In the genomic region with DNA sequence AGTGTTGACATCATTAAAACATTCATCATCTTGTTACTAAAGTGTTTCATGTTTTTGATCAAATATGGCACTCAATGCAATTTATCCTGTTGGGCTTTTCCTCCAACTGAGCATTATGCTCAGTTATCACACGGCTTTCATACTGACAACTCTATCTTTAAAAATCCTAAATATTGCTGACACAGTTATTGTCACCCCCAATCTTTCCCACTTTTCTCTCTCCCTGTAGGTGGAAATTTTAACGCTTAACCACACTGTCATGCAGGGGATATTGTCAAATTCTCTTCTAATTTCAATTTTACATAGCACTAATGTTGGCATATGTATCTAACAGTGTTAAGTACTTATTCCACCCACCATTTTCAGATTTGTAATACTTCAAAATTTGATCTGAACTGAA, we compare ENCODE assay signal across 42 cellular contexts. TPM values are rescaled to one million over a fixed set of nuclear protein-coding genes. Genes with fewer than 3 reads are reported as not detected.
"Had no signal": no experiment of that assay in that cellular context is flagged by ENCODE, and none has a peak within 500 bp of the region (broad histone marks: within the 10 kb centered on the region; RNA-seq: fewer than 3 reads in every experiment).

No MANE protein-coding gene starts in this region.

- H3K9me3 Mint-ChIP-seq: activated CD4-positive, alpha-beta memory T cell treated with anti-CD3 and anti-CD28 coated beads, Interleukin-2, amount 10 ng/mL, durations not matched to agents 7 days and 5 days; activated CD4-positive, alpha-beta T cell treated with anti-CD3 and anti-CD28 coated beads, Interleukin-2, amount 10 ng/mL, durations not matched to agents 7 days and 5 days; activated naive CD4-positive, alpha-beta T cell treated with anti-CD3 and anti-CD28 coated beads for 36 hours; activated naive CD4-positive, alpha-beta T cell treated with anti-CD3 and anti-CD28 coated beads, Interleukin-2, amount 50 U/mL, for 72 hours; activated naive CD8-positive, alpha-beta T cell treated with anti-CD3 and anti-CD28 coated beads for 36 hours; activated T-cell treated with anti-CD3 and anti-CD28 coated beads, Interleukin-2, amount 50 U/mL, for 4 hours; activated T-cell treated with anti-CD3 and anti-CD28 coated beads, Interleukin-2, amount 50 U/mL, for 72 hours; activated T-helper 1 cell treated with anti-CD3 and anti-CD28 coated beads, Interleukin-12 subunit alpha, Interleukin-12 subunit beta, Interleukin-2, Interleukin-4 antibody, amounts not matched to agents 30 ng/mL and 10 ng/mL and 1 ng/mL, durations not matched to agents 14 hours and 24 hours and 36 hours; activated T-helper 17 cell treated with anti-CD3 and anti-CD28 coated beads, Interleukin-2, amount 50 U/mL, for 72 hours; T-helper 1 cell treated with Interleukin-12 subunit alpha and Interleukin-12 subunit beta and Interleukin-4 antibody, amounts not matched to agents 30 μg/mL and 1 μg/mL, for 36 hours; T-helper 2 cell treated with Interferon-gamma antibody and Interleukin-4, amounts not matched to agents 5 μg/mL and 100 μg/mL, for 36 hours; WTC11 had no signal

- H3K4me1 ChIP-seq: adrenal gland, body of pancreas, breast epithelium had no signal

- H3K9me3 ChIP-seq: adrenal gland, body of pancreas, breast epithelium had no signal

- FAIRE-seq: astrocyte had no signal

- H3K4me1 Mint-ChIP-seq: activated CD4-positive, alpha-beta T cell treated with anti-CD3 and anti-CD28 coated beads for 36 hours; activated naive CD8-positive, alpha-beta T cell treated with anti-CD3 and anti-CD28 coated beads for 36 hours; activated T-helper 17 cell treated with anti-CD3 and anti-CD28 coated beads, Interleukin-2, amount 50 U/mL, for 72 hours; WTC11 had no signal

- H3K27ac Mint-ChIP-seq: activated CD4-positive, alpha-beta memory T cell treated with anti-CD3 and anti-CD28 coated beads, Interleukin-2, amount 10 ng/mL, durations not matched to agents 7 days and 5 days; activated CD4-positive, alpha-beta T cell treated with anti-CD3 and anti-CD28 coated beads for 36 hours; activated CD4-positive, alpha-beta T cell treated with anti-CD3 and anti-CD28 coated beads, Interleukin-2, amount 10 ng/mL, durations not matched to agents 7 days and 5 days; activated CD8-positive, alpha-beta memory T cell treated with anti-CD3 and anti-CD28 coated beads, Interleukin-2, amount 10 ng/mL, durations not matched to agents 7 days and 5 days; activated CD8-positive, alpha-beta T cell treated with anti-CD3 and anti-CD28 coated beads, Interleukin-2, amount 10 ng/mL, durations not matched to agents 7 days and 5 days; activated naive CD4-positive, alpha-beta T cell treated with anti-CD3 and anti-CD28 coated beads for 36 hours; activated naive CD4-positive, alpha-beta T cell treated with anti-CD3 and anti-CD28 coated beads, Interleukin-2, amount 50 U/mL, for 72 hours; activated naive CD8-positive, alpha-beta T cell treated with anti-CD3 and anti-CD28 coated beads for 36 hours; activated T-cell treated with anti-CD3 and anti-CD28 coated beads, Interleukin-2, amount 50 U/mL, for 72 hours; activated T-helper 1 cell treated with anti-CD3 and anti-CD28 coated beads, Interleukin-12 subunit alpha, Interleukin-12 subunit beta, Interleukin-2, Interleukin-4 antibody, amounts not matched to agents 30 ng/mL and 10 ng/mL and 1 ng/mL, durations not matched to agents 14 hours and 24 hours and 36 hours; activated T-helper 17 cell treated with anti-CD3 and anti-CD28 coated beads, Interleukin-2, amount 50 U/mL, for 72 hours; T-helper 1 cell treated with Interleukin-12 subunit alpha and Interleukin-12 subunit beta and Interleukin-4 antibody, amounts not matched to agents 30 μg/mL and 1 μg/mL, for 36 hours; T-helper 2 cell treated with Interferon-gamma antibody and Interleukin-4, amounts not matched to agents 5 μg/mL and 100 μg/mL, for 36 hours; WTC11 had no signal

- H3K27ac ChIP-seq: adrenal gland, body of pancreas, brain microvascular endothelial cell, breast epithelium, WERI-Rb-1 had no signal

- DNase-seq: activated CD4-positive, alpha-beta memory T cell treated with anti-CD3 and anti-CD28 coated beads, Interleukin-2, amount 10 ng/mL, durations not matched to agents 7 days and 5 days; activated CD4-positive, alpha-beta T cell treated with anti-CD3 and anti-CD28 coated beads for 1 hour; activated CD4-positive, alpha-beta T cell treated with anti-CD3 and anti-CD28 coated beads for 36 hours; activated CD4-positive, alpha-beta T cell treated with anti-CD3 and anti-CD28 coated beads for 48 hours; activated CD4-positive, alpha-beta T cell treated with anti-CD3 and anti-CD28 coated beads, Interleukin-2, amount 10 ng/mL, durations not matched to agents 7 days and 5 days; activated CD4-positive, alpha-beta T cell treated with anti-CD3 and anti-CD28 coated beads, Interleukin-2, amount 50 U/mL, for 48 hours; activated CD4-positive, CD25-positive, alpha-beta regulatory T cell; activated CD8-positive, alpha-beta memory T cell treated with anti-CD3 and anti-CD28 coated beads for 24 hours; activated CD8-positive, alpha-beta memory T cell treated with anti-CD3 and anti-CD28 coated beads, Interleukin-2, amount 10 ng/mL, durations not matched to agents 7 days and 5 days; activated CD8-positive, alpha-beta T cell treated with anti-CD3 and anti-CD28 coated beads, Interleukin-2, amount 10 ng/mL, durations not matched to agents 7 days and 5 days; activated effector memory CD4-positive, alpha-beta T cell treated with anti-CD3 and anti-CD28 coated beads, Interleukin-2, amount 50 U/mL, for 16 hours; activated gamma-delta T cell treated with Interleukin-2 at 50 U/mL for 16 hours; activated naive CD4-positive, alpha-beta T cell; activated naive CD4-positive, alpha-beta T cell treated with anti-CD3 and anti-CD28 coated beads for 36 hours; activated naive CD4-positive, alpha-beta T cell treated with anti-CD3 and anti-CD28 coated beads, Interleukin-2, amount 50 U/mL, for 16 hours; activated naive CD8-positive, alpha-beta T cell treated with anti-CD3 and anti-CD28 coated beads for 36 hours; activated T-cell treated with anti-CD3 and anti-CD28 coated beads for 4 hours; activated T-cell treated with anti-CD3 and anti-CD28 coated beads, Interleukin-2, amount 50 U/mL, for 1 hour; activated T-cell treated with anti-CD3 and anti-CD28 coated beads, Interleukin-2, amount 50 U/mL, for 4 hours; activated T-cell treated with anti-CD3 and anti-CD28 coated beads, Interleukin-2, amount 50 U/mL, for 72 hours; adrenal gland; amniotic stem cell; aorta; body of pancreas; brain microvascular endothelial cell; central memory CD4-positive, alpha-beta T cell; cerebellar nuclear complex; T-helper 1 cell; T-helper 2 cell; T-helper 9 cell; WERI-Rb-1 had no signal

- H3K4me3 Mint-ChIP-seq: activated CD4-positive, alpha-beta memory T cell treated with anti-CD3 and anti-CD28 coated beads, Interleukin-2, amount 10 ng/mL, durations not matched to agents 7 days and 5 days; activated CD4-positive, alpha-beta T cell treated with anti-CD3 and anti-CD28 coated beads for 36 hours; activated CD4-positive, alpha-beta T cell treated with anti-CD3 and anti-CD28 coated beads, Interleukin-2, amount 10 ng/mL, durations not matched to agents 7 days and 5 days; activated CD8-positive, alpha-beta memory T cell treated with anti-CD3 and anti-CD28 coated beads, Interleukin-2, amount 10 ng/mL, durations not matched to agents 7 days and 5 days; activated CD8-positive, alpha-beta T cell treated with anti-CD3 and anti-CD28 coated beads, Interleukin-2, amount 10 ng/mL, durations not matched to agents 7 days and 5 days; activated naive CD4-positive, alpha-beta T cell treated with anti-CD3 and anti-CD28 coated beads for 36 hours; activated naive CD8-positive, alpha-beta T cell treated with anti-CD3 and anti-CD28 coated beads for 36 hours; activated T-cell treated with anti-CD3 and anti-CD28 coated beads, Interleukin-2, amount 50 U/mL, for 4 hours; activated T-cell treated with anti-CD3 and anti-CD28 coated beads, Interleukin-2, amount 50 U/mL, for 72 hours; activated T-helper 1 cell treated with anti-CD3 and anti-CD28 coated beads, Interleukin-12 subunit alpha, Interleukin-12 subunit beta, Interleukin-2, Interleukin-4 antibody, amounts not matched to agents 30 ng/mL and 10 ng/mL and 1 ng/mL, durations not matched to agents 14 hours and 24 hours and 36 hours; activated T-helper 17 cell treated with anti-CD3 and anti-CD28 coated beads, Interleukin-2, amount 50 U/mL, for 72 hours; T-helper 1 cell treated with Interleukin-12 subunit alpha and Interleukin-12 subunit beta and Interleukin-4 antibody, amounts not matched to agents 30 μg/mL and 1 μg/mL, for 36 hours; T-helper 2 cell treated with Interferon-gamma antibody and Interleukin-4, amounts not matched to agents 5 μg/mL and 100 μg/mL, for 36 hours; WTC11 had no signal

- H3K36me3 ChIP-seq: breast epithelium had no signal

- H3K4me3 ChIP-seq: adrenal gland, body of pancreas, breast epithelium had no signal

- H3K27me3 Mint-ChIP-seq: activated CD4-positive, alpha-beta memory T cell treated with anti-CD3 and anti-CD28 coated beads, Interleukin-2, amount 10 ng/mL, durations not matched to agents 7 days and 5 days; activated CD4-positive, alpha-beta T cell treated with anti-CD3 and anti-CD28 coated beads for 36 hours; activated CD4-positive, alpha-beta T cell treated with anti-CD3 and anti-CD28 coated beads, Interleukin-2, amount 10 ng/mL, durations not matched to agents 7 days and 5 days; activated CD8-positive, alpha-beta memory T cell treated with anti-CD3 and anti-CD28 coated beads, Interleukin-2, amount 10 ng/mL, durations not matched to agents 7 days and 5 days; activated naive CD8-positive, alpha-beta T cell treated with anti-CD3 and anti-CD28 coated beads for 36 hours; activated T-helper 17 cell treated with anti-CD3 and anti-CD28 coated beads, Interleukin-2, amount 50 U/mL, for 72 hours had no signal

- ATAC-seq: activated CD4-positive, alpha-beta T cell treated with anti-CD3 and anti-CD28 coated beads for 36 hours; activated CD4-positive, CD25-positive, alpha-beta regulatory T cell treated with anti-CD3 and anti-CD28 coated beads, Interleukin-2, amount 50 U/mL, for 24 hours; activated CD8-positive, alpha-beta memory T cell treated with anti-CD3 and anti-CD28 coated beads, Interleukin-2, amount 10 ng/mL, durations not matched to agents 7 days and 5 days; activated CD8-positive, alpha-beta T cell treated with anti-CD3 and anti-CD28 coated beads, Interleukin-2, amount 10 ng/mL, durations not matched to agents 7 days and 5 days; activated naive CD4-positive, alpha-beta T cell treated with anti-CD3 and anti-CD28 coated beads, Interleukin-2, amount 50 U/mL, for 72 hours; activated T-cell treated with anti-CD3 and anti-CD28 coated beads, Interleukin-2, amount 50 U/mL, for 4 hours; activated T-cell treated with anti-CD3 and anti-CD28 coated beads, Interleukin-2, amount 50 U/mL, for 72 hours; activated T-helper 17 cell treated with anti-CD3 and anti-CD28 coated beads, Interleukin-2, amount 50 U/mL, for 72 hours; body of pancreas; WTC11 had no signal

- H3K27me3 ChIP-seq: adrenal gland, body of pancreas, brain microvascular endothelial cell, breast epithelium had no signal

RNA-seq across cellular contexts. Expression of a gene that starts 59.7 kb away (rescaled TPM):
- total RNA-seq: activated CD4-positive, alpha-beta memory T cell treated with anti-CD3 and anti-CD28 coated beads, Interleukin-2, amount 10 ng/mL, durations not matched to agents 7 days and 5 days; activated CD4-positive, alpha-beta T cell treated with anti-CD3 and anti-CD28 coated beads for 36 hours; activated CD4-positive, alpha-beta T cell treated with anti-CD3 and anti-CD28 coated beads, Interleukin-2, amount 10 ng/mL, durations not matched to agents 7 days and 5 days; activated CD8-positive, alpha-beta memory T cell treated with anti-CD3 and anti-CD28 coated beads, Interleukin-2, amount 10 ng/mL, durations not matched to agents 7 days and 5 days; activated CD8-positive, alpha-beta T cell treated with anti-CD3 and anti-CD28 coated beads, Interleukin-2, amount 10 ng/mL, durations not matched to agents 7 days and 5 days; activated naive CD4-positive, alpha-beta T cell treated with anti-CD3 and anti-CD28 coated beads for 36 hours; activated naive CD4-positive, alpha-beta T cell treated with anti-CD3 and anti-CD28 coated beads, Interleukin-2, amount 50 U/mL, for 72 hours; activated naive CD8-positive, alpha-beta T cell treated with anti-CD3 and anti-CD28 coated beads for 36 hours; activated T-cell treated with anti-CD3 and anti-CD28 coated beads, Interleukin-2, amount 50 U/mL, for 4 hours; activated T-cell treated with anti-CD3 and anti-CD28 coated beads, Interleukin-2, amount 50 U/mL, for 72 hours; activated T-helper 1 cell treated with anti-CD3 and anti-CD28 coated beads, Interleukin-12 subunit alpha, Interleukin-12 subunit beta, Interleukin-2, Interleukin-4 antibody, amounts not matched to agents 30 ng/mL and 10 ng/mL and 1 ng/mL, durations not matched to agents 14 hours and 24 hours and 36 hours; activated T-helper 17 cell treated with anti-CD3 and anti-CD28 coated beads, Interleukin-2, amount 50 U/mL, for 72 hours; adrenal gland; aorta; astrocyte; body of pancreas; breast epithelium; cardiac septum; chondrocyte; WTC11 had no signal
- polyA plus RNA-seq: adrenal gland, aorta had no signal
